1 cellular context compared by ENCODE assay signal in genomic region chr3:172040078-172040975, GRCh38.
TF ChIP-seq lines count a peak whose summit lies in the region.

No MANE protein-coding gene starts in this region.

TF ChIP-seq in SK-N-SH, 30 proteins besides CTCF, POLR2A, EP300 and RAD21 (continued from another document):
- TF ChIP-seq NFIC (IDR thresholded peaks at IDR 0.05; ENCODE audit: borderline replicate concordance) (no peak; the same call in 1 of the 2 replicates), MAX (IDR thresholded peaks at IDR 0.05; ENCODE audit: low read depth) (peak; percentile 59), EZH2phosphoT487 (IDR thresholded peaks at IDR 0.05; ENCODE audit: borderline replicate concordance, low read depth) (no peak), SIN3A (IDR thresholded peaks at IDR 0.05; ENCODE audit: borderline replicate concordance, low read depth, low read length) (no peak), MXI1 (IDR thresholded peaks at IDR 0.05; ENCODE audit: low read depth, low read length) (no peak), TEAD4 (IDR thresholded peaks at IDR 0.05; ENCODE audit: borderline replicate concordance, insufficient read depth) (0 out of 2 replicates have a peak, but pooled peaks have one; percentile 48), JUND (IDR thresholded peaks at IDR 0.05) (no peak), RCOR1 (IDR thresholded peaks at IDR 0.05; ENCODE audit: low read length) (no peak), USF2 (IDR thresholded peaks at IDR 0.05; ENCODE audit: borderline replicate concordance, low read depth, low read length) (no peak), ZBTB33 (IDR thresholded peaks at IDR 0.05; ENCODE audit: borderline replicate concordance, low read depth) (no peak), GATA2 (CRISPR knock-in tag; IDR thresholded peaks at IDR 0.05) (no peak), RFX5 (IDR thresholded peaks at IDR 0.05; ENCODE audit: low read length) (no peak), PBX3 (IDR thresholded peaks at IDR 0.05) (no peak), POLR2AphosphoS5 (IDR thresholded peaks at IDR 0.05; ENCODE audit: low read depth, low read length) (no peak), GABPA (IDR thresholded peaks at IDR 0.05; ENCODE audit: low read depth) (no peak), RXRA (IDR thresholded peaks at IDR 0.05; ENCODE audit: borderline replicate concordance, low read depth) (no peak), YY1 (IDR thresholded peaks at IDR 0.05; ENCODE audit: low read depth) (no peak), MEF2A (IDR thresholded peaks at IDR 0.05; ENCODE audit: borderline replicate concordance, low read depth) (no peak), CHD2 (IDR thresholded peaks at IDR 0.05; ENCODE audit: low read length, partially characterized antibody) (no peak), ELF1 (IDR thresholded peaks at IDR 0.05) (no peak), NRF1 (IDR thresholded peaks at IDR 0.05; ENCODE audit: low read depth, low read length) (no peak), TAF1 (IDR thresholded peaks at IDR 0.05; ENCODE audit: borderline replicate concordance, low read depth, low read length) (0 out of 2 replicates have a peak, but pooled peaks have one; percentile 47), FOSL2 (IDR thresholded peaks at IDR 0.05; ENCODE audit: borderline replicate concordance, low read depth) (no peak)
TF ChIP-seq in SK-N-SH: peak in this region for 5.
